Comparison of ENCODE assay signal across 15 cellular contexts in genomic region chr5:1282993-1283728, GRCh38. TPM values are rescaled to one million over a fixed set of nuclear protein-coding genes. Genes with fewer than 3 reads are reported as not detected.
"Had no signal": no experiment of that assay in that cellular context is flagged by ENCODE, and none has a peak within 500 bp of the region (broad histone marks: within the 10 kb centered on the region; RNA-seq: fewer than 3 reads in every experiment).

No MANE protein-coding gene starts in this region.

RNA-seq across cellular contexts. Expression of gene TERT, which starts 11.7 kb away (rescaled TPM):
- total RNA-seq: epithelial cell of proximal tubule, gastroesophageal sphincter, kidney epithelial cell, renal cortical epithelial cell, right lobe of liver, skeletal muscle tissue, subcutaneous adipose tissue, tibial nerve, urinary bladder had no signal
- polyA plus RNA-seq: immature natural killer cell, neural cell, pancreas, urinary bladder had no signal

RNA-seq across cellular contexts. Expression of gene SLC6A18, which starts 58.0 kb away (rescaled TPM):
- total RNA-seq: epithelial cell of proximal tubule, esophagus squamous epithelium, gastroesophageal sphincter, kidney epithelial cell, lower leg skin, pancreas, prostate gland, renal cortical epithelial cell, right lobe of liver, skeletal muscle tissue, subcutaneous adipose tissue, tibial nerve, urinary bladder had no signal
- polyA plus RNA-seq: immature natural killer cell, neural cell, urinary bladder had no signal
